1 cellular context compared by ENCODE assay signal in the genomic region with DNA sequence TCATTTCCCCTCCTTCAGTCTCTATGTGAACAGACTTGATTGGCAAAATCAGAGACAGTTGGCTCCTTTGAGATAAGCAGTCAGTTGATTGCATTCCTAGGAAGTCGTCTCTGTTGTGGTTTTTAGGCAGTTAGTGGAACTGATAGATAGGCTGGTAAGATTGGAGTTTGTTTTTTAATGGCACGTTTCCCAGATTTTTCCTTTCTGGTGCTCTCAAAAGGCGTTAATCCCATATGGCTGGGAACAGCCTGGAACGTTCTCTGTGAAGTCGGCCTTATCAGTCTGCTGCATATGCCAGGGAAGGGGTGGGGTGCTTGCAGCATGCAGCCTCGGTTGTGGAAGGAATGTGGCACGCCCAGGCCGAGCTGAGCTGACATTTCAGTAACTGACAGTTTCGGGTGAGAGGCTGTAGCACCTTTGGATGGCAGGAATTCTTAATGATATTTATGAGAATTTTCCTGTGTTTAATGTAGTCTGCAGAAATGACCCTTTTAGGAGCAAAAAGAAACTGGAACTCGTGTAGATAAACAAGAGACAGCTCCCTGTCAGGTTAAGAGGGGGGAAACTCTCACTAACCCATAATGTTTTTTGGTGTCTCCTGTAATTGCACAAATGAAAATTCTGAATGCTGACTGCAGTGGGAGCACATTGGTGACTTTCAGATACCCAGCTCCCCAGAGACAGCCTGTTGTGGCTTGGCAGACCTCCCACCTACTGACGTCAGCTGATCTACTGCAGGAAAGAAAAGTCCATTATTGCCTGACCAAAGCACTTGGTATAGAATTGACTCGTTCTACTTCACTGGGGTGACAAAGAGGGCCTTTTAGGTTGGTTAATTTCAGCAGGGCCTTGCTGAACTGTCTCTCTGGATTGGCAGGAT.
TF ChIP-seq lines count a peak whose summit lies in the region.

No MANE protein-coding gene starts in this region.

TF ChIP-seq in GM23338, 12 proteins besides CTCF, POLR2A, EP300 and RAD21 (continued from another document):
- TF ChIP-seq, protein P1, sequence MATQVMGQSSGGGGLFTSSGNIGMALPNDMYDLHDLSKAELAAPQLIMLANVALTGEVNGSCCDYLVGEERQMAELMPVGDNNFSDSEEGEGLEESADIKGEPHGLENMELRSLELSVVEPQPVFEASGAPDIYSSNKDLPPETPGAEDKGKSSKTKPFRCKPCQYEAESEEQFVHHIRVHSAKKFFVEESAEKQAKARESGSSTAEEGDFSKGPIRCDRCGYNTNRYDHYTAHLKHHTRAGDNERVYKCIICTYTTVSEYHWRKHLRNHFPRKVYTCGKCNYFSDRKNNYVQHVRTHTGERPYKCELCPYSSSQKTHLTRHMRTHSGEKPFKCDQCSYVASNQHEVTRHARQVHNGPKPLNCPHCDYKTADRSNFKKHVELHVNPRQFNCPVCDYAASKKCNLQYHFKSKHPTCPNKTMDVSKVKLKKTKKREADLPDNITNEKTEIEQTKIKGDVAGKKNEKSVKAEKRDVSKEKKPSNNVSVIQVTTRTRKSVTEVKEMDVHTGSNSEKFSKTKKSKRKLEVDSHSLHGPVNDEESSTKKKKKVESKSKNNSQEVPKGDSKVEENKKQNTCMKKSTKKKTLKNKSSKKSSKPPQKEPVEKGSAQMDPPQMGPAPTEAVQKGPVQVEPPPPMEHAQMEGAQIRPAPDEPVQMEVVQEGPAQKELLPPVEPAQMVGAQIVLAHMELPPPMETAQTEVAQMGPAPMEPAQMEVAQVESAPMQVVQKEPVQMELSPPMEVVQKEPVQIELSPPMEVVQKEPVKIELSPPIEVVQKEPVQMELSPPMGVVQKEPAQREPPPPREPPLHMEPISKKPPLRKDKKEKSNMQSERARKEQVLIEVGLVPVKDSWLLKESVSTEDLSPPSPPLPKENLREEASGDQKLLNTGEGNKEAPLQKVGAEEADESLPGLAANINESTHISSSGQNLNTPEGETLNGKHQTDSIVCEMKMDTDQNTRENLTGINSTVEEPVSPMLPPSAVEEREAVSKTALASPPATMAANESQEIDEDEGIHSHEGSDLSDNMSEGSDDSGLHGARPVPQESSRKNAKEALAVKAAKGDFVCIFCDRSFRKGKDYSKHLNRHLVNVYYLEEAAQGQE (IDR thresholded peaks at IDR 0.05; ENCODE audit: unreplicated experiment): no peak
- no peak for TF ChIP-seq NANOG (IDR thresholded peaks at IDR 0.05; ENCODE audit: borderline replicate concordance)
